ENCODE assay signal across 1 cellular context in genomic region chr2:19674051-19675002, GRCh38.
TF ChIP-seq lines count a peak whose summit lies in the region.

No MANE protein-coding gene starts in this region.

TF ChIP-seq in A549, 52 proteins besides CTCF, POLR2A, EP300 and RAD21 (continued from another document):
- TF ChIP-seq ELK1 (IDR thresholded peaks at IDR 0.05; ENCODE audit: low read depth, low read length), result no peak
- no peak for TF ChIP-seq NPAS2 (CRISPR knock-in tag; IDR thresholded peaks at IDR 0.05; ENCODE audit: borderline replicate concordance)
TF ChIP-seq in A549: peak in this region for 0.
